In genomic region chr2:147099845-147100244, GRCh38 we compare ENCODE assay signal across 22 cellular contexts.
"Had no signal": no experiment of that assay in that cellular context is flagged by ENCODE, and none has a peak within 500 bp of the region (broad histone marks: within the 10 kb centered on the region; RNA-seq: fewer than 3 reads in every experiment).

No MANE protein-coding gene starts in this region.

- FAIRE-seq: pancreas, urothelium cell line had no signal

- H3K27me3 ChIP-seq: cardiac muscle cell, esophagus muscularis mucosa, gastrocnemius medialis, neutrophil, pancreas, tibial artery had no signal

- H3K4me1 ChIP-seq: gastrocnemius medialis, psoas muscle, tibial artery had no signal

- H3K4me3 ChIP-seq: cardiac muscle cell, esophagus muscularis mucosa, gastrocnemius medialis, pancreas, psoas muscle, tibial artery had no signal

- H3K27ac ChIP-seq: cardiac muscle cell, esophagus muscularis mucosa, gastrocnemius medialis, neutrophil, pancreas, psoas muscle, tibial artery had no signal

- ATAC-seq: gastrocnemius medialis; left ventricle myocardium superior; pancreas; psoas muscle; right cardiac atrium; stimulated activated effector memory CD8-positive, alpha-beta T cell treated with anti-CD3 and anti-CD28 coated beads, Interleukin-12 subunit alpha, Interleukin-12 subunit beta, amount 100 ng/mL, for 72 hours; stimulated activated naive CD8-positive, alpha-beta T cell treated with anti-CD3 and anti-CD28 coated beads, Interleukin-15, amount 100 ng/mL, for 72 hours; T-cell had no signal

- H3K36me3 ChIP-seq: cardiac muscle cell, esophagus muscularis mucosa, gastrocnemius medialis, neutrophil, pancreas, tibial artery had no signal

- DNase-seq: activated CD8-positive, alpha-beta memory T cell treated with anti-CD3 and anti-CD28 coated beads for 24 hours; activated CD8-positive, alpha-beta memory T cell treated with anti-CD3 and anti-CD28 coated beads, Interleukin-2, amount 50 U/mL, for 4 hours; activated naive CD4-positive, alpha-beta T cell treated with Interleukin-2 at 50 U/mL for 16 hours; activated naive CD8-positive, alpha-beta T cell treated with anti-CD3 and anti-CD28 coated beads for 36 hours; activated T-cell treated with anti-CD3 and anti-CD28 coated beads, Interleukin-2, amount 50 U/mL, for 24 hours; amygdala; effector CD8-positive, alpha-beta T cell; gastrocnemius medialis; hypothalamus; left ventricle myocardium superior; pancreas; psoas muscle; right cardiac atrium; stimulated activated CD4-positive, alpha-beta T cell treated with anti-CD3 and anti-CD28 coated beads, Interleukin-12 subunit alpha, Interleukin-12 subunit beta, amount 100 ng/mL, for 4 hours; stimulated activated naive CD8-positive, alpha-beta T cell treated with anti-CD3 and anti-CD28 coated beads, Interleukin-15, amount 100 ng/mL, for 72 hours; T-cell; tibial artery had no signal

- H3K9me3 ChIP-seq: esophagus muscularis mucosa, gastrocnemius medialis, neutrophil, pancreas, psoas muscle, tibial artery had no signal
